17 cellular contexts compared by ENCODE assay signal in the genomic region with DNA sequence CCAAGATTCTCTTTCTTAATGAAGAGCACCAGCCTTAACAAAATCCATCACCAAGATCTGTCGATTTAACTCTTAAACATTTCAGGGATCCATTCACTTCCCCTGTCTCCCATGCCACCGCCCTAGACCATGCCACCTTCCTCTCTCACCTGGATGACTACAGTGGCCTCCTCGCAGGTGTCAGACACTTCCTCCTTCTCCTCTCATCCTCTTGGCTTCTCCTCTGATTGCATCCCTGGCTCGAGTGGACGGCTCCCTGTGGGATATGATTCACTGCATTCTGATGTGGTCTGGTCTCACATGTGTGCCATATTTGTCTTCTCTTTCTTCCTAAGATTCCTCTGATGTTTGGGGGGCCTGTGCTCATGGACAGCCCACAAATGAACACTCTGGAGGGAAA.
"Had no signal": no experiment of that assay in that cellular context is flagged by ENCODE, and none has a peak within 500 bp of the region (broad histone marks: within the 10 kb centered on the region; RNA-seq: fewer than 3 reads in every experiment).

No MANE protein-coding gene starts in this region.

- H3K4me3 Mint-ChIP-seq: activated T-cell treated with anti-CD3 and anti-CD28 coated beads, Interleukin-2, amount 50 U/mL, for 24 hours; activated T-helper 17 cell treated with anti-CD3 and anti-CD28 coated beads, Interleukin-2, amount 50 U/mL, for 72 hours; central memory CD8-positive, alpha-beta T cell; natural killer cell had no signal

- H3K9me3 Mint-ChIP-seq: natural killer cell had no signal

- H3K4me1 Mint-ChIP-seq: activated T-helper 17 cell treated with anti-CD3 and anti-CD28 coated beads, Interleukin-2, amount 50 U/mL, for 72 hours; central memory CD8-positive, alpha-beta T cell; natural killer cell had no signal

- H3K36me3 Mint-ChIP-seq: natural killer cell had no signal

- ATAC-seq: activated naive CD4-positive, alpha-beta T cell treated with anti-CD3 and anti-CD28 coated beads, Interleukin-2, amount 50 U/mL, for 72 hours; activated T-helper 17 cell treated with anti-CD3 and anti-CD28 coated beads, Interleukin-2, amount 50 U/mL, for 72 hours; heart right ventricle; natural killer cell; sciatic nerve had no signal

- H3K27ac Mint-ChIP-seq: activated naive CD4-positive, alpha-beta T cell treated with anti-CD3 and anti-CD28 coated beads, Interleukin-2, amount 50 U/mL, for 72 hours; activated T-cell treated with anti-CD3 and anti-CD28 coated beads, Interleukin-2, amount 50 U/mL, for 24 hours; activated T-helper 17 cell treated with anti-CD3 and anti-CD28 coated beads, Interleukin-2, amount 50 U/mL, for 72 hours; natural killer cell had no signal

- H3K4me3 ChIP-seq: coronary artery, heart right ventricle, left ventricle myocardium inferior had no signal

- H3K27ac ChIP-seq: coronary artery, heart right ventricle, left ventricle myocardium inferior had no signal

- H3K4me1 ChIP-seq: heart right ventricle, left ventricle myocardium inferior had no signal

- FAIRE-seq: urothelium cell line had no signal

- DNase-seq: activated CD4-positive, alpha-beta T cell treated with anti-CD3 and anti-CD28 coated beads, Interleukin-2, amount 50 U/mL, for 4 hours; activated CD8-positive, alpha-beta memory T cell treated with anti-CD3 and anti-CD28 coated beads for 24 hours; activated CD8-positive, alpha-beta memory T cell treated with anti-CD3 and anti-CD28 coated beads, Interleukin-2, amount 50 U/mL, for 4 hours; activated T-cell treated with anti-CD3 and anti-CD28 coated beads, Interleukin-2, amount 50 U/mL, for 24 hours; aorta; heart right ventricle; left ventricle myocardium inferior; natural killer cell; stimulated activated CD4-positive, alpha-beta T cell treated with anti-CD3 and anti-CD28 coated beads, Interleukin-4, amount 100 ng/mL, for 1 hour; stimulated activated naive CD4-positive, alpha-beta T cell; T-helper 9 cell had no signal

- H3K36me3 ChIP-seq: heart right ventricle, left ventricle myocardium inferior had no signal
